1 cellular context compared by ENCODE assay signal in genomic region chr22:47055073-47055355, GRCh38.
TF ChIP-seq lines count a peak whose summit lies in the region.

No MANE protein-coding gene starts in this region.

TF ChIP-seq in GM23338, 12 proteins besides CTCF, POLR2A, EP300 and RAD21 (continued from another document):
- no peak for TF ChIP-seq ZNF462 (CRISPR knock-in tag; IDR thresholded peaks at IDR 0.05)
- no peak for TF ChIP-seq ZNF331 (CRISPR knock-in tag; IDR thresholded peaks at IDR 0.05; ENCODE audit: low read depth)
- no peak for TF ChIP-seq ZNF114 (CRISPR knock-in tag; IDR thresholded peaks at IDR 0.05)
- no peak for TF ChIP-seq POLR2AphosphoS5 (IDR thresholded peaks at IDR 0.05; ENCODE audit: low read depth)
- no peak for TF ChIP-seq EZH2 (IDR thresholded peaks at IDR 0.05; ENCODE audit: low read depth, unreplicated experiment)
